ENCODE assay signal across 9 cellular contexts in genomic region chr2:236545814-236546480, GRCh38. TPM values are rescaled to one million over a fixed set of nuclear protein-coding genes. Genes with fewer than 3 reads are reported as not detected.
A peak's percentile ranks its signal among the peaks of the same experiment; 100 is the strongest.
DNase-seq lines count a peak whose midpoint lies in the region; ATAC-seq and TF ChIP-seq lines count a peak whose summit lies in the region.
"Had no signal": no experiment of that assay in that cellular context is flagged by ENCODE, and none has a peak within 500 bp of the region (broad histone marks: within the 10 kb centered on the region; RNA-seq: fewer than 3 reads in every experiment).

No MANE protein-coding gene starts in this region.

- H3K27ac Mint-ChIP-seq in activated naive CD8-positive, alpha-beta T cell treated with anti-CD3 and anti-CD28 coated beads, Interleukin-2, amount 10 ng/mL, durations not matched to agents 7 days and 5 days: peak overlapping the region; percentile 97
- no peak overlapping the region for H3K27ac Mint-ChIP-seq in endodermal cell

- peaks cover 19% of the 10 kb centered on the region for H3K79me2 ChIP-seq in DND-41 (ENCODE audit: insufficient read depth, low read length)

- WGBS in endodermal cell (ENCODE audit: insufficient coverage in 1 of 2, insufficient read length in 1 of 2), 2 experiments: 93 to 94% methylated on average over 12 to 13 of the region's 13 CpGs

- H4K20me1 ChIP-seq in DND-41 (ENCODE audit: insufficient read depth, low read length): no peaks in the 10 kb centered on the region

- peak overlapping the region; percentile 65 for H3K4me2 ChIP-seq in DND-41 (ENCODE audit: insufficient read depth, low read length)

- peaks cover 72% of the 10 kb centered on the region for H3K4me1 Mint-ChIP-seq in activated naive CD8-positive, alpha-beta T cell treated with anti-CD3 and anti-CD28 coated beads, Interleukin-2, amount 10 ng/mL, durations not matched to agents 7 days and 5 days
- H3K4me1 Mint-ChIP-seq in endodermal cell: peaks cover 4% of the 10 kb centered on the region

- H3K27me3 ChIP-seq in DND-41 (ENCODE audit: insufficient read depth, low read length, poor library complexity) (no peaks in the 10 kb centered on the region), endodermal cell (ENCODE audit: control insufficient read depth, insufficient read depth, low read length, poor library complexity, severe bottlenecking) (no peaks in the 10 kb centered on the region)

- peaks cover 63% of the 10 kb centered on the region for H3K36me3 Mint-ChIP-seq in activated naive CD8-positive, alpha-beta T cell treated with anti-CD3 and anti-CD28 coated beads, Interleukin-2, amount 10 ng/mL, durations not matched to agents 7 days and 5 days
- no peaks in the 10 kb centered on the region for H3K36me3 Mint-ChIP-seq in endodermal cell (ENCODE audit: low read depth)

- peak overlapping the region; percentile 97 for H3K27ac ChIP-seq in DND-41 (ENCODE audit: low read length)
- H3K27ac ChIP-seq in endodermal cell (ENCODE audit: low read depth, low read length): no peak overlapping the region

- TF ChIP-seq CTCF in DND-41 (IDR thresholded peaks at IDR 0.05; ENCODE audit: borderline replicate concordance, extremely low read depth, low read length, poor library complexity, severe bottlenecking) (no peak), endodermal cell (conservative IDR thresholded peaks at IDR 0.05) (no peak)

- H3K4me3 Mint-ChIP-seq in activated naive CD8-positive, alpha-beta T cell treated with anti-CD3 and anti-CD28 coated beads, Interleukin-2, amount 10 ng/mL, durations not matched to agents 7 days and 5 days: peak overlapping the region; percentile 82
- H3K4me3 Mint-ChIP-seq in endodermal cell: no peak overlapping the region

- H2AFZ ChIP-seq in DND-41 (ENCODE audit: low read depth, low read length): peak overlapping the region; percentile 43; the same call in 1 of the 2 replicates

- H3K9ac ChIP-seq in DND-41 (ENCODE audit: low read depth, low read length) (peak overlapping the region; percentile 61), endodermal cell (ENCODE audit: extremely low read depth, low read length, poor library complexity, severe bottlenecking) (no peak overlapping the region)

- peaks cover 52% of the 10 kb centered on the region for H3K4me1 ChIP-seq in DND-41 (ENCODE audit: insufficient read depth, low read length)
- H3K4me1 ChIP-seq in endodermal cell (ENCODE audit: control insufficient read depth, insufficient read depth, low read length): no peaks in the 10 kb centered on the region

- H3K36me3 ChIP-seq in DND-41 (ENCODE audit: insufficient read depth, low read length) (no peaks in the 10 kb centered on the region), endodermal cell (ENCODE audit: control insufficient read depth, insufficient read depth, low read length) (no peaks in the 10 kb centered on the region)

- POLR2A ChIA-PET in activated naive CD8-positive, alpha-beta T cell treated with anti-CD3 and anti-CD28 coated beads, Interleukin-2, amount 10 ng/mL, durations not matched to agents 7 days and 5 days (lab: Charles Lee): interaction anchor here (1.2 to 3.1 kb wide), 7 partner anchors 9 to 33 kb away, joined by 4 to 39 read pairs (median 6); partner anchors contain the start of gene ACKR3

- H3K9me3 ChIP-seq in DND-41 (ENCODE audit: insufficient read depth, low read length, severe bottlenecking) (no peaks in the 10 kb centered on the region), endodermal cell (ENCODE audit: control insufficient read depth, low read length) (no peaks in the 10 kb centered on the region)

- H3K9me3 Mint-ChIP-seq in activated naive CD8-positive, alpha-beta T cell treated with anti-CD3 and anti-CD28 coated beads, Interleukin-2, amount 10 ng/mL, durations not matched to agents 7 days and 5 days: peaks cover 3% of the 10 kb centered on the region
- no peaks in the 10 kb centered on the region for H3K9me3 Mint-ChIP-seq in endodermal cell

- H3K27me3 Mint-ChIP-seq in activated naive CD8-positive, alpha-beta T cell treated with anti-CD3 and anti-CD28 coated beads, Interleukin-2, amount 10 ng/mL, durations not matched to agents 7 days and 5 days: no peaks in the 10 kb centered on the region
- H3K27me3 Mint-ChIP-seq in endodermal cell (ENCODE audit: insufficient read depth): peaks cover 10% of the 10 kb centered on the region

- DNase-seq in DND-41 (peak; percentile 78), SW 1271 (lab: John Stamatoyannopoulos, UW) (no peak), NCI-H748 (lab: John Stamatoyannopoulos, UW; ENCODE audit: unreplicated experiment) (no peak), endodermal cell (no peak), COLO829 (ENCODE audit: low spot score) (no peak)
- no peak for DNase-seq in activated naive CD8-positive, alpha-beta T cell treated with anti-CD3 and anti-CD28 coated beads, Interleukin-2, amount 10 ng/mL, durations not matched to agents 7 days and 5 days
- DNase-seq: NCI-H748 treated with DMSO at 0.1 percent for 48 hours had no signal

- peak overlapping the region in 1 of 2 experiments; percentile 49; a peak in 2 of 4 replicates for H3K4me3 ChIP-seq in DND-41 (ENCODE audit: low read depth in 1 of 2, low read length in 2 of 2)
- H3K4me3 ChIP-seq in endodermal cell (ENCODE audit: low read length): no peak overlapping the region

- ATAC-seq in DND-41 (ENCODE audit: insufficient read depth, low read depth): peak; percentile 53
- ATAC-seq in GM19397 (IDR thresholded peaks at IDR 0.05; ENCODE audit: unreplicated experiment): peak; percentile 49
- ATAC-seq in HG03175 (IDR thresholded peaks at IDR 0.05; ENCODE audit: unreplicated experiment): peak; percentile 67
- ATAC-seq in activated naive CD8-positive, alpha-beta T cell treated with anti-CD3 and anti-CD28 coated beads, Interleukin-2, amount 10 ng/mL, durations not matched to agents 7 days and 5 days (ENCODE audit: low read depth): peak; percentile 51

RNA-seq across cellular contexts. Expression of gene ACKR3, which starts 23.7 kb away (rescaled TPM):
- total RNA-seq in activated naive CD8-positive, alpha-beta T cell treated with anti-CD3 and anti-CD28 coated beads, Interleukin-2, amount 10 ng/mL, durations not matched to agents 7 days and 5 days: 1 to 10 TPM; 4.4 to 4.5 TPM
- total RNA-seq in endodermal cell: 100 to 1,000 TPM in 1 of 2 donors, 10 to 100 TPM in 1; 76.9 to 110 TPM
- 53.8 TPM for polyA plus RNA-seq in endodermal cell (2013, experiment 1 of 2)
- polyA plus RNA-seq in endodermal cell (2013, experiment 2 of 2): 66.2 TPM

Comparison
In these comparisons a context has a peak if more than half of its experiments do, and no peak if none do; other contexts are left out.
1. RNA of gene ACKR3, which starts 23.7 kb away (total RNA-seq): 76.9 to 110 TPM in endodermal cell; 4.4 to 4.5 TPM in activated naive CD8-positive, alpha-beta T cell treated with anti-CD3 and anti-CD28 coated beads, Interleukin-2, amount 10 ng/mL, durations not matched to agents 7 days and 5 days; every median in the first group is over 10 times any median in the second.
2. Peak in every context shown above with its lines, with median percentiles within 50 percentile points of each other: ATAC-seq.